Comparison of ENCODE assay signal across 23 cellular contexts in the genomic region with DNA sequence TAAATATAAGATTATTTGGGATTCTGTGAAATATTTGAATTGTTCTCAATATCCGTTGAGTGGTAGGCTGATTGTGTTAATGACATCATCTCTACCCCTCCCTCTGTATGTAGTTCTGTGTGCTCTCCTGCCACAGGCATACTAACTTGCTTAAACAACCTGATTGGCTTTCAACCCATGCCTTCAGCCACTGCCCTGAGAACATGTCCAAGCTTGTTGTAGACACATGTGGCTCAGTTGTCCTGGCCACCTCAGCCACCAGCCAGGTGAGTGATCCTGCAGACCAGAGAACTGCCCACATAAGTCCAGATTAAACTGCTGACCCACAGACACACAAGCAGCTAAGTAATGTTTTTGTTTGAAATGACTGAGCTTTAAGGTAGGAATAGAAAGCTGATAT. TPM values are rescaled to one million over a fixed set of nuclear protein-coding genes. Genes with fewer than 3 reads are reported as not detected.
DNase-seq lines count a peak whose midpoint lies in the region; ATAC-seq and TF ChIP-seq lines count a peak whose summit lies in the region.
"Had no signal": no experiment of that assay in that cellular context is flagged by ENCODE, and none has a peak within 500 bp of the region (broad histone marks: within the 10 kb centered on the region; RNA-seq: fewer than 3 reads in every experiment).

No MANE protein-coding gene starts in this region.

- CTCF ChIA-PET in HEK293 (lab: Yijun Ruan, JAX), result interaction anchor here (0.6 to 3.9 kb wide), 2 partner anchors 10 to 159 kb away, joined by 3 to 57 read pairs; no protein-coding TSS in a partner anchor

- H3K4me1 ChIP-seq in HEK293 (ENCODE audit: control insufficient read depth, insufficient read depth, low read length), result no peaks in the 10 kb centered on the region
- H3K4me1 ChIP-seq: BLaER1 treated with 17β-estradiol and CSF1 and Interleukin-3, amounts not matched to agents 10 nM and 100 nM; Caco-2 had no signal

- no peaks in the 10 kb centered on the region for H3K9me3 ChIP-seq in HEK293 (ENCODE audit: control insufficient read depth, insufficient read depth, low read depth, low read length)
- H3K9me3 ChIP-seq: Caco-2 had no signal

- DNase-seq in DMS53 (lab: John Stamatoyannopoulos, UW) (peak; percentile 15), DMS53 treated with DMSO at 0.1 percent for 48 hours (lab: John Stamatoyannopoulos, UW; ENCODE audit: unreplicated experiment) (no peak), NCI-H524 treated with DMSO at 0.1 percent for 48 hours (lab: John Stamatoyannopoulos, UW) (peak; percentile 83), NOMO-1 treated with DMSO at 0.1 percent for 48 hours (lab: John Stamatoyannopoulos, UW; ENCODE audit: unreplicated experiment) (no peak), NOMO-1 (lab: John Stamatoyannopoulos, UW; ENCODE audit: unreplicated experiment in 2 of 2) (no peak)
- DNase-seq: 8988T; Caco-2; CD4-positive, alpha-beta memory T cell; EL; GF-D8; HFFc6; Kasumi-1; MG63; NCI-H1417; NCI-H2029; NCI-H345; NCI-H526; T-cell had no signal

- no peak overlapping the region for H3K4me3 ChIP-seq in HEK293 (ENCODE audit: low read depth, low read length)
- H3K4me3 ChIP-seq: BLaER1 treated with 17β-estradiol and CSF1 and Interleukin-3, amounts not matched to agents 10 nM and 100 nM; MG63 had no signal

- H3K36me3 ChIP-seq in HEK293 (ENCODE audit: control insufficient read depth in 2 of 2, insufficient read depth in 1 of 2, low read length in 2 of 2), result peaks cover 11 to 68% of the 10 kb centered on the region in 2 experiments

- POLR2A ChIA-PET in HEK293 (lab: Yijun Ruan, JAX), result interaction anchor here (1.1 kb wide), 1 partner anchor 9 kb away, joined by 3 read pairs; no protein-coding TSS in a partner anchor

- peak; percentile 38 for ATAC-seq in esophagus mucosa
- ATAC-seq in GM19452 (IDR thresholded peaks at IDR 0.05; ENCODE audit: unreplicated experiment), result no peak
- ATAC-seq: Panc1, T-cell had no signal

- no peak overlapping the region for H3K27ac ChIP-seq in HEK293 (ENCODE audit: extremely low read depth, low read depth, low read length)
- H3K27ac ChIP-seq: BLaER1 treated with 17β-estradiol and CSF1 and Interleukin-3, amounts not matched to agents 10 nM and 100 nM had no signal

- no peak for TF ChIP-seq CTCF in HEK293 (tag by site-specific recombination; IDR thresholded peaks at IDR 0.05)

TF ChIP-seq in HEK293, 187 proteins besides CTCF, POLR2A, EP300 and RAD21:
- no peak for TF ChIP-seq WT1 (tag by site-specific recombination; IDR thresholded peaks at IDR 0.05)
- TF ChIP-seq, protein P1, sequence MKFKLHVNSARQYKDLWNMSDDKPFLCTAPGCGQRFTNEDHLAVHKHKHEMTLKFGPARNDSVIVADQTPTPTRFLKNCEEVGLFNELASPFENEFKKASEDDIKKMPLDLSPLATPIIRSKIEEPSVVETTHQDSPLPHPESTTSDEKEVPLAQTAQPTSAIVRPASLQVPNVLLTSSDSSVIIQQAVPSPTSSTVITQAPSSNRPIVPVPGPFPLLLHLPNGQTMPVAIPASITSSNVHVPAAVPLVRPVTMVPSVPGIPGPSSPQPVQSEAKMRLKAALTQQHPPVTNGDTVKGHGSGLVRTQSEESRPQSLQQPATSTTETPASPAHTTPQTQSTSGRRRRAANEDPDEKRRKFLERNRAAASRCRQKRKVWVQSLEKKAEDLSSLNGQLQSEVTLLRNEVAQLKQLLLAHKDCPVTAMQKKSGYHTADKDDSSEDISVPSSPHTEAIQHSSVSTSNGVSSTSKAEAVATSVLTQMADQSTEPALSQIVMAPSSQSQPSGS (tag by site-specific recombination; IDR thresholded peaks at IDR 0.05; ENCODE audit: low read depth), result peak; percentile 25; the same call in 1 of the 2 replicates

RNA-seq across cellular contexts. Expression of gene ANKS6, which starts 31.1 kb away (rescaled TPM):
- 13.8 TPM for total RNA-seq in esophagus mucosa

RNA-seq across cellular contexts. Expression of gene GALNT12, which starts 42.2 kb away (rescaled TPM):
- 16.6 TPM for total RNA-seq in esophagus mucosa

RNA-seq across cellular contexts. Expression of gene GABBR2, which starts 56.5 kb away (rescaled TPM):
- total RNA-seq in esophagus mucosa, result not detected
- total RNA-seq: CD4-positive, alpha-beta memory T cell had no signal

Comparison
In these comparisons a context has a peak if more than half of its experiments do, and no peak if none do; other contexts are left out.
1. DNase-seq: peak in DMS53 (single experiment) and NCI-H524 treated with DMSO at 0.1 percent for 48 hours (single experiment); none in DMS53 treated with DMSO at 0.1 percent for 48 hours (single experiment), NOMO-1 treated with DMSO at 0.1 percent for 48 hours (single experiment) and NOMO-1 (0 of 2).